ENCODE assay signal across 8 cellular contexts in the genomic region with DNA sequence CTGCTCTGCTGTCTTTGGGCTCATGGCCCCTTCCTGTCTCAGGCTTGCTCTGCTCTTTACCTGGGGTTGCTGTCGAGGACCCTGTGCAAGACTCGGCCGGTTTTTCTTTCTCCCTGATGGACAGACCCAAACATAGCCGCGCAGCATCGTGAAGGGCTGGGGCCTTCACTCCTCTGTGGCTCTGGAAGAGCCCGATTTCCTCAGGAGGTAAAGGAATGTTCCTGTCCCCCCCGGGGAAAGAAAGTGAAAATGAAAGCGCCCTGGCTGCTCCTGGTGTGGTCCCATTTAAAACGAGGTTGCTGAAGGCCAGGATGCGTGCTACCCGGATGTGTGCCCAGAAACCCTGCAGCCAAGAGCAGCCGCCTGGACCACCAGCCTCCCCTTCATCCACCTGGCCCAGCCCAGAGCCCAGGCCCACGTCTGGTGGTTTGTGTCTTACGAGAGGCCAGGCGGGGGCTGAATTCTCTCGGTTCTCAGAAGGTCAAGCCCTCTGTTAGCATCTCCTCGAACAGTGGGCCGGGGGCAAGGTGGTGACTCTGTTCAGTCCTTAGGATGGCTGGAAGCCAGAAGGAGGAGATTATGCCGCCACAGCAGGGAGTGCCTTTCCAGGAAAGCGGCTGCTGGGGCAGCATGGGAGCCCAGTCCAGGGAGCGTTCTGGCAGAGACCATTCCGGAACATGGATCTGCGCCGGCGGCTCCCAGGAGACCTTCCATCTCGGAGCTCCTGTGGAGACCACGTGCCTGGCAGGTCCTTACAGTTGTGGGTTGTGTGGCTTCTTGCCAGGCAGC. TPM values are rescaled to one million over a fixed set of nuclear protein-coding genes. Genes with fewer than 3 reads are reported as not detected.
DNase-seq lines count a peak whose midpoint lies in the region; ATAC-seq and TF ChIP-seq lines count a peak whose summit lies in the region.

No MANE protein-coding gene starts in this region.

- H3F3A ChIP-seq in GM23248 (ENCODE audit: insufficient read depth) (no peaks in the 10 kb centered on the region), neural cell (ENCODE audit: insufficient read depth, low read length, poor library complexity, severe bottlenecking) (no peaks in the 10 kb centered on the region)

- peaks cover 14% of the 10 kb centered on the region for H3K27me3 ChIP-seq in ACC112 (ENCODE audit: insufficient read depth, low read length)
- peaks cover 6% of the 10 kb centered on the region; the same call in 1 of the 2 replicates for H3K27me3 ChIP-seq in GM23248 (replicated peaks; ENCODE audit: insufficient read depth)
- peaks cover 5% of the 10 kb centered on the region for H3K27me3 ChIP-seq in fibroblast of lung (ENCODE audit: control insufficient read depth, insufficient read depth, low read length)
- peaks cover 10% of the 10 kb centered on the region for H3K27me3 ChIP-seq in neural cell (ENCODE audit: insufficient read depth, low read depth, low read length)

- no peaks in the 10 kb centered on the region for H3K9me3 Mint-ChIP-seq in activated B cell treated with CpG ODN at 0.5 μM for 24 hours

- H3K4me1 ChIP-seq in ACC112 (ENCODE audit: control insufficient read depth, insufficient read depth, low read length, unreplicated experiment) (peaks cover 19% of the 10 kb centered on the region), GM23248 (ENCODE audit: insufficient read depth) (peaks cover 19% of the 10 kb centered on the region), fibroblast of lung (ENCODE audit: control insufficient read depth, extremely low read depth, insufficient read depth, low read length) (peaks cover 13% of the 10 kb centered on the region)

- TF ChIP-seq RAD21 in neural cell (conservative IDR thresholded peaks at IDR 0.05) = no peak

- no peaks in the 10 kb centered on the region for H3K36me3 ChIP-seq in ACC112 (ENCODE audit: insufficient read depth, low read length)
- H3K36me3 ChIP-seq in GM23248 (ENCODE audit: low read depth) = no peaks in the 10 kb centered on the region
- peaks cover 10% of the 10 kb centered on the region for H3K36me3 ChIP-seq in fibroblast of lung (ENCODE audit: control insufficient read depth, insufficient read depth, low read length)
- no peaks in the 10 kb centered on the region for H3K36me3 ChIP-seq in neural cell (ENCODE audit: insufficient read depth, low read length)

- peak overlapping the region; percentile 89 for H3K4me2 ChIP-seq in GM23248 (ENCODE audit: unreplicated experiment)
- H3K4me2 ChIP-seq in fibroblast of lung (ENCODE audit: extremely low read depth, insufficient read depth, low read length) = peak overlapping the region; percentile 95
- peak overlapping the region; percentile 96 for H3K4me2 ChIP-seq in neural cell (ENCODE audit: low read length)

- no peaks in the 10 kb centered on the region for H3K9me3 ChIP-seq in GM23248 (ENCODE audit: low read depth)
- no peaks in the 10 kb centered on the region for H3K9me3 ChIP-seq in fibroblast of lung (ENCODE audit: control insufficient read depth, insufficient read depth, low read depth, low read length)
- no peaks in the 10 kb centered on the region for H3K9me3 ChIP-seq in neural cell (ENCODE audit: low read length)

- ATAC-seq in activated B cell treated with CpG ODN at 0.5 μM for 24 hours (ENCODE audit: low read depth) = no peak
- ATAC-seq in GM21619 (IDR thresholded peaks at IDR 0.05; ENCODE audit: unreplicated experiment) = no peak
- no peak for ATAC-seq in HG03354 (IDR thresholded peaks at IDR 0.05; ENCODE audit: poor library complexity, severe bottlenecking, unreplicated experiment)

- H3K36me3 Mint-ChIP-seq in activated B cell treated with CpG ODN at 0.5 μM for 24 hours (ENCODE audit: low read depth) = peaks cover 12% of the 10 kb centered on the region

- DNase-seq in GM23248 (peak; percentile 75), activated B cell treated with CpG ODN at 0.5 μM for 24 hours (no peak), fibroblast of lung (ENCODE audit: low read depth in 2 of 2) (peak in 1 of 2 donors; percentile 33), NCI-H2029 (lab: John Stamatoyannopoulos, UW) (no peak)

- POLR2A ChIA-PET in activated B cell treated with CpG ODN at 0.5 μM for 24 hours (lab: Charles Lee) = interaction anchor here (0.6 to 5.1 kb wide), 9 partner anchors 9 to 358 kb away, joined by 3 to 134 read pairs (median 4); a partner anchor contains a TSS

- intact Hi-C loops in activated B cell treated with CpG ODN at 0.5 μM for 24 hours (cut with micrococcal nuclease) = loop anchor here (2.0 kb wide), 2 partner anchors 34 to 266 kb away; a partner anchor contains a TSS

- WGBS in GM23248 (ENCODE audit: low coverage in 1 of 2, low lambda C conversion rate in 2 of 2, missing lambda C conversion rate in 2 of 2), 2 experiments = 14 to 22% methylated on average over 28 of the region's 28 CpGs

- H3K4me3 Mint-ChIP-seq in activated B cell treated with CpG ODN at 0.5 μM for 24 hours = peak overlapping the region; percentile 96

- CTCF ChIA-PET in activated B cell treated with CpG ODN at 0.5 μM for 24 hours (lab: Charles Lee) = interaction anchor here (1.4 kb wide), 1 partner anchor 24 kb away, joined by 12 read pairs; a partner anchor contains a TSS

- H3K79me2 ChIP-seq in ACC112 (ENCODE audit: control insufficient read depth, insufficient read depth, low read length, unreplicated experiment) (peaks cover 60% of the 10 kb centered on the region), GM23248 (ENCODE audit: insufficient read depth) (peaks cover 58% of the 10 kb centered on the region), fibroblast of lung (ENCODE audit: control insufficient read depth, insufficient read depth, low read length) (peaks cover 61% of the 10 kb centered on the region), neural cell (replicated peaks; ENCODE audit: insufficient read depth, low read length) (peaks cover 26% of the 10 kb centered on the region)

- no peaks in the 10 kb centered on the region for H3K27me3 Mint-ChIP-seq in activated B cell treated with CpG ODN at 0.5 μM for 24 hours

- H3K4me3 ChIP-seq in ACC112 (ENCODE audit: low read depth, low read length) = peak overlapping the region; percentile 86
- peak overlapping the region; percentile 91 for H3K4me3 ChIP-seq in GM23248
- peak overlapping the region; percentile 87 to 96 (median 92) for H3K4me3 ChIP-seq in fibroblast of lung (replicated peaks in 1 of 4; ENCODE audit: control extremely low read depth in 1 of 4, insufficient read depth in 1 of 4, low read depth in 3 of 4, low read length in 4 of 4)
- H3K4me3 ChIP-seq in neural cell (ENCODE audit: low read length) = peak overlapping the region; percentile 69

- H4K20me1 ChIP-seq in GM23248 (ENCODE audit: insufficient read depth) (peaks cover 24% of the 10 kb centered on the region; the same call in 1 of the 2 replicates), fibroblast of lung (ENCODE audit: control insufficient read depth, extremely low read depth, insufficient read depth, low read length) (no peaks in the 10 kb centered on the region), neural cell (ENCODE audit: insufficient read depth) (peaks cover 16% of the 10 kb centered on the region)

- TF ChIP-seq CTCF in activated B cell treated with CpG ODN at 0.5 μM for 24 hours (IDR thresholded peaks at IDR 0.05) = no peak
- no peak for TF ChIP-seq CTCF in fibroblast of lung (conservative IDR thresholded peaks at IDR 0.05 in 1 of 2, IDR thresholded peaks at IDR 0.05 in 1 of 2; ENCODE audit: low read depth in 1 of 2, low read length in 2 of 2)
- TF ChIP-seq CTCF in neural cell (IDR thresholded peaks at IDR 0.05; ENCODE audit: poor library complexity, severe bottlenecking) = no peak

- peak overlapping the region; percentile 99 for H3K27ac Mint-ChIP-seq in activated B cell treated with CpG ODN at 0.5 μM for 24 hours

- H3K9ac ChIP-seq in GM23248 (peak overlapping the region; percentile 96), fibroblast of lung (ENCODE audit: insufficient read depth, low read length) (peak overlapping the region; percentile 98), neural cell (ENCODE audit: low read length) (peak overlapping the region; percentile 91)

- H2AFZ ChIP-seq in ACC112 (ENCODE audit: low read length, unreplicated experiment) = no peak overlapping the region
- no peak overlapping the region for H2AFZ ChIP-seq in GM23248
- no peak overlapping the region for H2AFZ ChIP-seq in fibroblast of lung (ENCODE audit: low read length)
- H2AFZ ChIP-seq in neural cell (ENCODE audit: low read depth, low read length) = no peak overlapping the region

- TF ChIP-seq EP300 in neural cell (conservative IDR thresholded peaks at IDR 0.05; ENCODE audit: poor library complexity, severe bottlenecking) = no peak

- peaks cover 70% of the 10 kb centered on the region for H3K4me1 Mint-ChIP-seq in activated B cell treated with CpG ODN at 0.5 μM for 24 hours

- in situ Hi-C loops in GM23248 (cut with MboI) = no loop called here

- H3K9me2 ChIP-seq in GM23248 (ENCODE audit: insufficient read depth) (no peaks in the 10 kb centered on the region), neural cell (ENCODE audit: insufficient read depth, low read length) (no peaks in the 10 kb centered on the region)

- H3K27ac ChIP-seq in ACC112 (ENCODE audit: low read depth, low read length) (peak overlapping the region; percentile 91), GM23248 (peak overlapping the region; percentile 93), fibroblast of lung (ENCODE audit: insufficient read depth, low read length) (peak overlapping the region; percentile 98), neural cell (ENCODE audit: low read length) (peak overlapping the region; percentile 86)

RNA-seq across cellular contexts. Expression of a gene that starts 1.2 kb away (rescaled TPM):
- 324 and 340 TPM in 2 replicates for total RNA-seq in GM23248 (2014; rRNA removed; shearing (Covaris generic))
- polyA plus RNA-seq in GM23248 (2016; fragmentation: Nextera tagmentation; extraction: Ambion mirVana) (554 and 574 TPM in 2 replicates), fibroblast of lung (217 and 286 TPM in 2 replicates), neural cell (502 and 527 TPM in 2 replicates)
- total RNA-seq in activated B cell treated with CpG ODN at 0.5 μM for 24 hours (104 and 119 TPM in 2 replicates), fibroblast of lung (325 and 479 TPM in 2 replicates)
- polyA plus RNA-seq in fibroblast of lung (2012) = 265 and 391 TPM in 2 replicates
- polyA minus RNA-seq in fibroblast of lung (ENCODE audit: low replicate concordance) (101 and 146 TPM in 2 replicates), neural cell (186 and 206 TPM in 2 replicates)

RNA-seq across cellular contexts. Expression of a gene that starts 8.5 kb away (rescaled TPM):
- total RNA-seq in GM23248 (2014; rRNA removed; shearing (Covaris generic)) = 0.54 and 2.7 TPM in 2 replicates
- 0.08 and 0.14 TPM in 2 replicates for polyA plus RNA-seq in GM23248 (2016; fragmentation: Nextera tagmentation; extraction: Ambion mirVana)
- 0.24 and 0.35 TPM in 2 replicates for total RNA-seq in activated B cell treated with CpG ODN at 0.5 μM for 24 hours
- 6.7 and 13.4 TPM in 2 replicates for total RNA-seq in fibroblast of lung
- 1.3 and 1.4 TPM in 2 replicates for polyA plus RNA-seq in fibroblast of lung
- 5.0 and 5.3 TPM in 2 replicates for polyA plus RNA-seq in fibroblast of lung (2012)
- 4.0 and 4.4 TPM in 2 replicates for polyA minus RNA-seq in fibroblast of lung (ENCODE audit: low replicate concordance)
- polyA plus RNA-seq in neural cell = 1.7 and 2.3 TPM in 2 replicates
- polyA minus RNA-seq in neural cell = 1.7 and 2.4 TPM in 2 replicates

RNA-seq across cellular contexts. Expression of a gene that starts 24.3 kb away (rescaled TPM):
- total RNA-seq in GM23248 (2014; rRNA removed; shearing (Covaris generic)) = 2.9 and 6.2 TPM in 2 replicates
- polyA plus RNA-seq in GM23248 (2016; fragmentation: Nextera tagmentation; extraction: Ambion mirVana) (2.0 and 3.3 TPM in 2 replicates), fibroblast of lung (1.3 and 1.4 TPM in 2 replicates), neural cell (5.5 TPM in 2 replicates)
- total RNA-seq in activated B cell treated with CpG ODN at 0.5 μM for 24 hours (10.8 and 14.5 TPM in 2 replicates), fibroblast of lung (3.6 and 3.8 TPM in 2 replicates)
- polyA plus RNA-seq in fibroblast of lung (2012) = 2.3 and 3.6 TPM in 2 replicates
- polyA minus RNA-seq in fibroblast of lung (ENCODE audit: low replicate concordance) (1.9 and 3.3 TPM in 2 replicates), neural cell (6.7 and 8.8 TPM in 2 replicates)

RNA-seq across cellular contexts. Expression of a gene that starts 32.2 kb away (rescaled TPM):
- total RNA-seq in GM23248 (2014; rRNA removed; shearing (Covaris generic)) = 57.5 and 84.4 TPM in 2 replicates
- polyA plus RNA-seq in GM23248 (2016; fragmentation: Nextera tagmentation; extraction: Ambion mirVana) = 94.4 and 95.1 TPM in 2 replicates
- total RNA-seq in activated B cell treated with CpG ODN at 0.5 μM for 24 hours = 34.0 and 34.3 TPM in 2 replicates
- 51.7 and 61.6 TPM in 2 replicates for total RNA-seq in fibroblast of lung
- 39.5 and 41.0 TPM in 2 replicates for polyA plus RNA-seq in fibroblast of lung
- 55.0 and 70.4 TPM in 2 replicates for polyA plus RNA-seq in fibroblast of lung (2012)
- 7.1 and 30.6 TPM in 2 replicates for polyA minus RNA-seq in fibroblast of lung (ENCODE audit: low replicate concordance)
- polyA plus RNA-seq in neural cell = 168 and 178 TPM in 2 replicates
- 39.2 and 54.3 TPM in 2 replicates for polyA minus RNA-seq in neural cell

RNA-seq across cellular contexts. Expression of a gene that starts 38.2 kb away (rescaled TPM):
- 11.6 and 15.6 TPM in 2 replicates for total RNA-seq in GM23248 (2014; rRNA removed; shearing (Covaris generic))
- polyA plus RNA-seq in GM23248 (2016; fragmentation: Nextera tagmentation; extraction: Ambion mirVana) (19.9 and 23.4 TPM in 2 replicates), fibroblast of lung (4.8 and 7.0 TPM in 2 replicates), neural cell (32.8 and 37.5 TPM in 2 replicates)
- total RNA-seq in activated B cell treated with CpG ODN at 0.5 μM for 24 hours (11.9 and 13.3 TPM in 2 replicates), fibroblast of lung (7.6 and 8.0 TPM in 2 replicates)
- 8.5 and 15.4 TPM in 2 replicates for polyA plus RNA-seq in fibroblast of lung (2012)
- polyA minus RNA-seq in fibroblast of lung (ENCODE audit: low replicate concordance) (2.6 and 6.9 TPM in 2 replicates), neural cell (12.3 and 12.7 TPM in 2 replicates)
